1 cellular context compared by ENCODE assay signal in genomic region chr1:68528243-68528642, GRCh38.
TF ChIP-seq lines count a peak whose summit lies in the region.

No MANE protein-coding gene starts in this region.

TF ChIP-seq in GM23338, 12 proteins besides CTCF, POLR2A, EP300 and RAD21 (continued from another document):
- TF ChIP-seq ZNF462 (CRISPR knock-in tag; IDR thresholded peaks at IDR 0.05) (no peak), ZNF331 (CRISPR knock-in tag; IDR thresholded peaks at IDR 0.05; ENCODE audit: low read depth) (no peak)
